Comparison of ENCODE assay signal across 15 cellular contexts in the genomic region with DNA sequence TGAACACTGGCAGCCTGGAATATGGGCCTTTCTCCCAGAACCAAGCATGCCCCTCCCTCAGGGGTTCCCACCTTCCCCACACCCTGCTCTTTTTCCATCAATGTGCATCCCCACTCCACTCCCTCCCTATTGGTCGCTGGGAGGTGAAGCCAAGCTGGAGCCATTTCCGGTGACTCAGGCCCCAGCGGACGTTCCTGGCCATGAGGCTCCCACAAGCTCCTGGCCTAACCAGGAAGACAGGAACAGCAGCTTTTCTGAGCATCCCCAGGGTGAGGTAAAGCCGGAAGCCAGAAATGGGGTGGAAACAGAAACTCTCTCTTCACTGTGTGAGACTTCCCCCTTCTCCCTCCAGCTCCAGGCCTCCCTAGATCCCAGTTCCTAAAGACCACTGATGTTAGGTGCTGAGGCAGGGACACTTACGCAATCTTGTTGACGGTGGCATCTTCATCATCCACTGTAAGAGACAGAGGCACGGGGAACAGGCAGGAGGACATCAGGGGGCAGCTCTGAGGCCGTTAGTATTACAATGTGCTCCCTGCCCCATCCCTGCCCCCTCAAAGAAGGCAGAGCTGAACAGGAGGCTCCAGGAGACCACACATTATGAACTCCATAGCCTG. TPM values are rescaled to one million over a fixed set of nuclear protein-coding genes. Genes with fewer than 3 reads are reported as not detected.
A peak's percentile ranks its signal among the peaks of the same experiment; 100 is the strongest.
DNase-seq lines count a peak whose midpoint lies in the region; ATAC-seq and TF ChIP-seq lines count a peak whose summit lies in the region.
"Had no signal": no experiment of that assay in that cellular context is flagged by ENCODE, and none has a peak within 500 bp of the region (broad histone marks: within the 10 kb centered on the region; RNA-seq: fewer than 3 reads in every experiment).

No MANE protein-coding gene starts in this region.

- peak overlapping the region; percentile 76 for H2AFZ ChIP-seq in PC-9
- no peak overlapping the region for H2AFZ ChIP-seq in parathyroid adenoma

- no peaks in the 10 kb centered on the region for H4K20me1 ChIP-seq in PC-9 (ENCODE audit: insufficient read depth)

- no peak for ATAC-seq in GM18519 (IDR thresholded peaks at IDR 0.05; ENCODE audit: low FRiP score, unreplicated experiment)
- ATAC-seq: upper lobe of right lung had no signal

- H3K27me3 ChIP-seq in PC-9 (ENCODE audit: insufficient read depth, low read depth) (no peaks in the 10 kb centered on the region), esophagus (ENCODE audit: control insufficient read depth in 1 of 2, insufficient read depth in 2 of 2, low read length in 2 of 2) (no peaks in the 10 kb centered on the region), parathyroid adenoma (ENCODE audit: control insufficient read depth, insufficient read depth, low read length) (no peaks in the 10 kb centered on the region)
- H3K27me3 ChIP-seq: upper lobe of right lung had no signal

- BruUV-seq in PC-9 (replicated peaks; lab: Mats Ljungman, UMichigan), result no TSS peak

- H3K36me3 ChIP-seq in PC-9 (ENCODE audit: low read depth) (peaks cover 10% of the 10 kb centered on the region; the same call in 1 of the 2 replicates), esophagus (ENCODE audit: control insufficient read depth in 2 of 2, insufficient read depth in 2 of 2, low read length in 1 of 2) (peaks cover 19 to 42% of the 10 kb centered on the region in 2 donors), parathyroid adenoma (ENCODE audit: control insufficient read depth, insufficient read depth, low read length) (no peaks in the 10 kb centered on the region)

- CTCF ChIA-PET in PC-9 (lab: Charles Lee), result interaction anchor here (0.6 to 2.1 kb wide), 6 partner anchors 14 to 35 kb away, joined by 3 to 15 read pairs (median 4); no protein-coding TSS in a partner anchor

- H3K4me2 ChIP-seq in PC-9 (peak overlapping the region; percentile 75), parathyroid adenoma (ENCODE audit: low read length) (no peak overlapping the region)

- no peaks in the 10 kb centered on the region for H3K9me2 ChIP-seq in PC-9 (ENCODE audit: insufficient read depth)

- peaks cover 20% of the 10 kb centered on the region; the same call in 1 of the 2 replicates for H3F3A ChIP-seq in PC-9 (ENCODE audit: insufficient read depth, low read depth)

- H3K4me3 ChIP-seq in PC-9, result peak overlapping the region; percentile 7; the same call in 1 of the 2 replicates
- no peak overlapping the region for H3K4me3 ChIP-seq in esophagus (ENCODE audit: low read depth in 1 of 2, low read length in 2 of 2)
- H3K4me3 ChIP-seq in parathyroid adenoma (ENCODE audit: low read depth, low read length), result no peak overlapping the region
- H3K4me3 ChIP-seq: coronary artery, upper lobe of right lung had no signal

- DNase-seq in ELR (ENCODE audit: low read depth) (peak; percentile 47), PC-9 (peak; percentile 76 to 89), activated T-cell treated with anti-CD3 and anti-CD28 coated beads for 4 hours (no peak)
- DNase-seq in stimulated activated CD4-positive, alpha-beta T cell treated with anti-CD3 and anti-CD28 coated beads, Interleukin-2, amount 100 ng/mL, for 24 hours, result no peak
- no peak for DNase-seq in activated CD8-positive, alpha-beta memory T cell treated with anti-CD3 and anti-CD28 coated beads, Interleukin-2, amount 50 U/mL, for 48 hours
- DNase-seq: DMS79 treated with DMSO at 0.1 percent for 48 hours; NCI-H1417; NCI-H526; stimulated activated CD4-positive, alpha-beta T cell treated with anti-CD3 and anti-CD28 coated beads, Interleukin-4, amount 100 ng/mL, for 1 hour; upper lobe of right lung had no signal

- H3K4me1 ChIP-seq in PC-9 (replicated peaks; ENCODE audit: insufficient read depth) (peaks cover 37% of the 10 kb centered on the region), esophagus (ENCODE audit: control insufficient read depth in 2 of 2, insufficient read depth in 2 of 2, low read length in 1 of 2) (peaks cover 10 to 23% of the 10 kb centered on the region in 2 donors), parathyroid adenoma (peaks cover 5% of the 10 kb centered on the region)

- H3K27ac ChIP-seq in PC-9 (peak overlapping the region; percentile 95), esophagus (ENCODE audit: low read depth in 2 of 2, low read length in 1 of 2) (peak overlapping the region; percentile 51 to 90), parathyroid adenoma (peak overlapping the region; percentile 13)
- H3K27ac ChIP-seq: upper lobe of right lung had no signal

- H3K9ac ChIP-seq in parathyroid adenoma, result no peak overlapping the region

- TF ChIP-seq CTCF in PC-9 (conservative IDR thresholded peaks at IDR 0.05) (no peak), parathyroid adenoma (IDR thresholded peaks at IDR 0.05) (no peak)

- POLR2A ChIA-PET in PC-9 (lab: Charles Lee; ENCODE audit: unreplicated experiment), result interaction anchor here (0.5 kb wide), 2 partner anchors 39 to 175 kb away, joined by 3 to 12 read pairs; no protein-coding TSS in a partner anchor

- H3K9me3 ChIP-seq in PC-9 (ENCODE audit: insufficient read depth, low read depth), result no peaks in the 10 kb centered on the region
- H3K9me3 ChIP-seq in esophagus (ENCODE audit: control insufficient read depth in 2 of 2, insufficient read depth in 1 of 2, low read depth in 1 of 2, low read length in 1 of 2), result peaks cover 0 to 2% of the 10 kb centered on the region in 2 donors
- no peaks in the 10 kb centered on the region for H3K9me3 ChIP-seq in parathyroid adenoma (ENCODE audit: control insufficient read depth, low read length)
- H3K9me3 ChIP-seq: upper lobe of right lung had no signal

- H3K79me2 ChIP-seq in PC-9 (ENCODE audit: low read depth) (peaks cover 39% of the 10 kb centered on the region), parathyroid adenoma (peaks cover 9% of the 10 kb centered on the region)

- intact Hi-C loops in PC-9 (cut with micrococcal nuclease; ENCODE audit: unreplicated experiment), result no loop called here

- 58 to 71% methylated on average over 9 of the region's 9 CpGs for WGBS in esophagus, 2 donors

RNA-seq across cellular contexts. Expression of a gene that starts 5.0 kb away (rescaled TPM):
- 53.9 and 63.3 TPM in 2 replicates for total RNA-seq in PC-9 (2021)
- 10 to 100 TPM; 28.3 to 36.2 TPM for polyA plus RNA-seq in esophagus

RNA-seq across cellular contexts. Expression of a gene that starts 11.0 kb away (rescaled TPM):
- total RNA-seq in PC-9 (2021), result 0.13 and 0.28 TPM in 2 replicates
- polyA plus RNA-seq in esophagus, result under 1 TPM; 0.06 to 0.21 TPM
- polyA plus RNA-seq: BJ had no signal

RNA-seq across cellular contexts. Expression of a gene that starts 25.6 kb away (rescaled TPM):
- total RNA-seq in PC-9 (2021), result 930 and 1,061 TPM in 2 replicates
- polyA plus RNA-seq in esophagus, result 100 to 1,000 TPM; 255 to 693 TPM

RNA-seq across cellular contexts. Expression of a gene that starts 35.8 kb away (rescaled TPM):
- 2.9 and 3.4 TPM in 2 replicates for total RNA-seq in PC-9 (2021)
- under 1 TPM; 0.24 to 0.39 TPM for polyA plus RNA-seq in esophagus

RNA-seq across cellular contexts. Expression of a gene that starts 45.0 kb away (rescaled TPM):
- total RNA-seq in PC-9 (2021), result 94.0 and 97.9 TPM in 2 replicates
- 10 to 100 TPM; 13.2 to 46.6 TPM for polyA plus RNA-seq in esophagus

Comparison
In these comparisons a context has a peak if more than half of its experiments do, and no peak if none do; other contexts are left out.
1. DNase-seq: peak in ELR (single experiment) and PC-9 (2 of 2); none in activated T-cell treated with anti-CD3 and anti-CD28 coated beads for 4 hours (single experiment), stimulated activated CD4-positive, alpha-beta T cell treated with anti-CD3 and anti-CD28 coated beads, Interleukin-2, amount 100 ng/mL, for 24 hours (0 of 2) and activated CD8-positive, alpha-beta memory T cell treated with anti-CD3 and anti-CD28 coated beads, Interleukin-2, amount 50 U/mL, for 48 hours (single experiment).
2. H3K27ac ChIP-seq: peak in every context shown above with its lines; median percentile 95 in PC-9; 70 in esophagus; 13 in parathyroid adenoma.